ENCODE assay signal across 20 cellular contexts in the genomic region with DNA sequence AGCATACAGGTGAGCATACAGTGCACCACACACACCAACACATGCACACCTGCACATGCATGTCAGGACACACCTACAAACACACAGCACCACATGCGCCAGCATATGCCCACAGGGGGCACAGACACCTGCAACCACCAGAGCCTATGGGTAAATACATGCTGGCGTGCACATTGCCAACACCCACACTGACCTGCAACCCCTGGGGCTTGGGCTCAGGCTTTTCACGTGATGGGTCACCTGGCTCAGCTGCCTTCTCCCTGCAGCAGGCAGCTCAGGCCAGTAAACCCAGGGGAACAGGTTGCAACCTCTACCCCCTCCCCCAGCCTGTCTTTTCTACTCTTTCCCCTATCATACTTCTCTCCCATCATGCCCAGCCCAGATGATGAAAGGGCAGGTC. TPM values are rescaled to one million over a fixed set of nuclear protein-coding genes. Genes with fewer than 3 reads are reported as not detected.
DNase-seq lines count a peak whose midpoint lies in the region; ATAC-seq, FAIRE-seq and TF ChIP-seq lines count a peak whose summit lies in the region.
"Had no signal": no experiment of that assay in that cellular context is flagged by ENCODE, and none has a peak within 500 bp of the region (broad histone marks: within the 10 kb centered on the region; RNA-seq: fewer than 3 reads in every experiment).

No MANE protein-coding gene starts in this region.

- H3K4me2 ChIP-seq in OCI-LY1 (ENCODE audit: low read length) (peak overlapping the region; percentile 45), K562 (ENCODE audit: insufficient read depth, low read length) (no peak overlapping the region)

- no peak for TF ChIP-seq EP300 in K562 (IDR thresholded peaks at IDR 0.05; ENCODE audit: low read length)

- H3F3A ChIP-seq in OCI-LY1 (ENCODE audit: insufficient read depth, low read length) = no peaks in the 10 kb centered on the region

- H3K27ac ChIP-seq in OCI-LY1 (ENCODE audit: low read depth, low read length, poor library complexity, severe bottlenecking) (peak overlapping the region; percentile 81), K562 (ENCODE audit: extremely low read depth, low read depth, low read length) (no peak overlapping the region)
- H3K27ac ChIP-seq: SJSA1, suprapubic skin had no signal

- H4K20me1 ChIP-seq in OCI-LY1 (ENCODE audit: insufficient read depth, low read length) (no peaks in the 10 kb centered on the region), K562 (replicated peaks; ENCODE audit: control insufficient read depth, insufficient read depth, low read length) (no peaks in the 10 kb centered on the region)

- H3K9me3 ChIP-seq in OCI-LY1 (ENCODE audit: low read length) (no peaks in the 10 kb centered on the region), K562 (replicated peaks; ENCODE audit: control insufficient read depth, insufficient read depth, low read depth, low read length) (no peaks in the 10 kb centered on the region)
- H3K9me3 ChIP-seq: SJSA1, suprapubic skin had no signal

- H3K4me3 ChIP-seq in OCI-LY1 (ENCODE audit: low read depth, low read length, poor library complexity, severe bottlenecking) (no peak overlapping the region), K562 (no peak overlapping the region)
- H3K4me3 ChIP-seq: SJSA1, suprapubic skin had no signal

- TF ChIP-seq CTCF in OCI-LY1 (IDR thresholded peaks at IDR 0.05; ENCODE audit: low read length) (no peak; the same call in 1 of the 2 replicates), K562 (IDR thresholded peaks at IDR 0.05 in 2 of 3, conservative IDR thresholded peaks at IDR 0.05 in 1 of 3; ENCODE audit: insufficient read depth in 2 of 3, low read depth in 1 of 3, low read length in 3 of 3) (no peak)

- H2AFZ ChIP-seq in OCI-LY1 (ENCODE audit: low read length) (no peak overlapping the region), K562 (ENCODE audit: low read depth, low read length) (no peak overlapping the region)

- in situ Hi-C loops in K562 (cut with MboI) = no loop called here

- POLR2A ChIA-PET in K562 (lab: Yijun Ruan, JAX) = interaction anchor here (0.6 to 1.2 kb wide), 3 partner anchors 12 to 348 kb away, joined by 3 read pairs; no protein-coding TSS in a partner anchor

- no peaks in the 10 kb centered on the region for H3K27me3 Mint-ChIP-seq in activated naive CD4-positive, alpha-beta T cell treated with anti-CD3 and anti-CD28 coated beads, Interleukin-2, amount 10 ng/mL, durations not matched to agents 7 days and 5 days
- no peaks in the 10 kb centered on the region for H3K27me3 Mint-ChIP-seq in stimulated activated naive CD8-positive, alpha-beta T cell treated with anti-CD3 and anti-CD28 coated beads, Interleukin-15, Interleukin-2, amounts not matched to agents 100 ng/mL and 50 ng/mL, for 24 hours

- no peak for DNase-seq in activated naive CD4-positive, alpha-beta T cell treated with anti-CD3 and anti-CD28 coated beads, Interleukin-2, amount 10 ng/mL, durations not matched to agents 7 days and 5 days
- no peak for DNase-seq in activated naive CD4-positive, alpha-beta T cell treated with Interleukin-2 at 50 U/mL for 16 hours
- DNase-seq in K562 (ENCODE audit: extremely low read depth in 1 of 4, low spot score in 3 of 4) = peak in 1 of 4 experiments; percentile 5
- no peak for DNase-seq in activated CD4-positive, CD25-positive, alpha-beta regulatory T cell treated with anti-CD3 and anti-CD28 coated beads, Interleukin-2, amount 50 U/mL, for 72 hours
- DNase-seq: activated effector memory CD4-positive, alpha-beta T cell treated with anti-CD3 and anti-CD28 coated beads, Interleukin-2, amount 50 U/mL, for 16 hours; islet precursor cell; KBM-7; NCI-H1092; NCI-H2107; NCI-H526; stimulated activated CD4-positive, alpha-beta T cell treated with anti-CD3 and anti-CD28 coated beads, Interleukin-2, amount 100 ng/mL, for 48 hours had no signal

- peak overlapping the region; percentile 24 for H3K4me3 Mint-ChIP-seq in activated naive CD4-positive, alpha-beta T cell treated with anti-CD3 and anti-CD28 coated beads, Interleukin-2, amount 10 ng/mL, durations not matched to agents 7 days and 5 days
- peak overlapping the region; percentile 67 for H3K4me3 Mint-ChIP-seq in stimulated activated naive CD8-positive, alpha-beta T cell treated with anti-CD3 and anti-CD28 coated beads, Interleukin-15, Interleukin-2, amounts not matched to agents 100 ng/mL and 50 ng/mL, for 24 hours

- H3K27me3 ChIP-seq in OCI-LY1 (ENCODE audit: insufficient read depth, low read length) (no peaks in the 10 kb centered on the region), K562 (ENCODE audit: control insufficient read depth in 2 of 2, insufficient read depth in 2 of 2, low read length in 2 of 2) (peaks cover 29 to 35% of the 10 kb centered on the region in 2 experiments)
- H3K27me3 ChIP-seq: suprapubic skin had no signal

- H3K9me2 ChIP-seq in OCI-LY1 (ENCODE audit: low read depth, low read length) = no peaks in the 10 kb centered on the region

- H3K4me1 Mint-ChIP-seq in activated naive CD4-positive, alpha-beta T cell treated with anti-CD3 and anti-CD28 coated beads, Interleukin-2, amount 10 ng/mL, durations not matched to agents 7 days and 5 days = peaks cover 89% of the 10 kb centered on the region
- peaks cover 95% of the 10 kb centered on the region for H3K4me1 Mint-ChIP-seq in stimulated activated naive CD8-positive, alpha-beta T cell treated with anti-CD3 and anti-CD28 coated beads, Interleukin-15, Interleukin-2, amounts not matched to agents 100 ng/mL and 50 ng/mL, for 24 hours (ENCODE audit: low read depth)

- peak overlapping the region; percentile 40 for H3K27ac Mint-ChIP-seq in activated naive CD4-positive, alpha-beta T cell treated with anti-CD3 and anti-CD28 coated beads, Interleukin-2, amount 10 ng/mL, durations not matched to agents 7 days and 5 days
- peak overlapping the region; percentile 42 for H3K27ac Mint-ChIP-seq in stimulated activated naive CD8-positive, alpha-beta T cell treated with anti-CD3 and anti-CD28 coated beads, Interleukin-15, Interleukin-2, amounts not matched to agents 100 ng/mL and 50 ng/mL, for 24 hours

- 10% methylated on average over 3 of the region's 3 CpGs for WGBS in K562 (ENCODE audit: insufficient coverage, low coverage, missing lambda C conversion rate)

- intact Hi-C loops in K562 (cut with micrococcal nuclease) = no loop called here

- peaks cover 46% of the 10 kb centered on the region for H3K4me1 ChIP-seq in OCI-LY1 (ENCODE audit: insufficient read depth, low read length, severe bottlenecking)
- no peaks in the 10 kb centered on the region for H3K4me1 ChIP-seq in K562 (replicated peaks in 1 of 2; ENCODE audit: control insufficient read depth in 2 of 2, insufficient read depth in 2 of 2, low read length in 2 of 2)
- H3K4me1 ChIP-seq: SJSA1, suprapubic skin had no signal

- TF ChIP-seq POLR2A in K562 (conservative IDR thresholded peaks at IDR 0.05) = no peak

- ATAC-seq in K562 = no peak; the same call in 2 of the 3 replicates
- no peak for ATAC-seq in GM21723 (IDR thresholded peaks at IDR 0.05; ENCODE audit: unreplicated experiment)
- ATAC-seq in HG02571 (IDR thresholded peaks at IDR 0.05; ENCODE audit: unreplicated experiment) = no peak

- no peak for TF ChIP-seq RAD21 in K562 (CRISPR knock-in tag; conservative IDR thresholded peaks at IDR 0.05 in 1 of 2, IDR thresholded peaks at IDR 0.05 in 1 of 2)

- H3K36me3 Mint-ChIP-seq in activated naive CD4-positive, alpha-beta T cell treated with anti-CD3 and anti-CD28 coated beads, Interleukin-2, amount 10 ng/mL, durations not matched to agents 7 days and 5 days = peaks cover 83% of the 10 kb centered on the region
- H3K36me3 Mint-ChIP-seq in stimulated activated naive CD8-positive, alpha-beta T cell treated with anti-CD3 and anti-CD28 coated beads, Interleukin-15, Interleukin-2, amounts not matched to agents 100 ng/mL and 50 ng/mL, for 24 hours (ENCODE audit: low read depth) = peaks cover 73% of the 10 kb centered on the region

- CTCF ChIA-PET in activated naive CD4-positive, alpha-beta T cell treated with anti-CD3 and anti-CD28 coated beads, Interleukin-2, amount 10 ng/mL, durations not matched to agents 7 days and 5 days (lab: Charles Lee) = no interaction called here
- CTCF ChIA-PET in K562 (lab: Yijun Ruan, JAX; ENCODE audit: low intra/inter-chr PET ratio) = no interaction called here

- FAIRE-seq in K562 (lab: Jason Lieb, UNC) = no peak
- FAIRE-seq: GM19239 had no signal

- H3K9ac ChIP-seq in OCI-LY1 (ENCODE audit: low read length) (no peak overlapping the region; the same call in 1 of the 2 replicates), K562 (ENCODE audit: insufficient read depth in 1 of 2, low read depth in 2 of 2, low read length in 2 of 2) (no peak overlapping the region)

- BruUV-seq in K562 (replicated peaks; lab: Mats Ljungman, UMichigan) = no TSS peak

- H3K9me3 Mint-ChIP-seq in activated naive CD4-positive, alpha-beta T cell treated with anti-CD3 and anti-CD28 coated beads, Interleukin-2, amount 10 ng/mL, durations not matched to agents 7 days and 5 days = no peaks in the 10 kb centered on the region
- no peaks in the 10 kb centered on the region for H3K9me3 Mint-ChIP-seq in stimulated activated naive CD8-positive, alpha-beta T cell treated with anti-CD3 and anti-CD28 coated beads, Interleukin-15, Interleukin-2, amounts not matched to agents 100 ng/mL and 50 ng/mL, for 24 hours

- H3K36me3 ChIP-seq in OCI-LY1 (ENCODE audit: insufficient read depth, low read length) = no peaks in the 10 kb centered on the region
- no peaks in the 10 kb centered on the region for H3K36me3 ChIP-seq in K562 (ENCODE audit: control insufficient read depth, insufficient read depth, low read length)
- H3K36me3 ChIP-seq: SJSA1, suprapubic skin had no signal

- H3K79me2 ChIP-seq in OCI-LY1 (ENCODE audit: insufficient read depth, low read length) (no peaks in the 10 kb centered on the region), K562 (ENCODE audit: control insufficient read depth, insufficient read depth, low read length) (no peaks in the 10 kb centered on the region)

- no peaks in the 10 kb centered on the region for H3K9me1 ChIP-seq in K562 (ENCODE audit: control insufficient read depth, insufficient read depth, low read length)

RNA-seq across cellular contexts. Expression of a gene that starts 8.1 kb away (rescaled TPM):
- total RNA-seq in K562 (2011; cell fraction: chromatin; rRNA removed; ENCODE audit: low replicate concordance) = 0.44 TPM in 1 of 2 replicates, not detected in the other
- total RNA-seq in K562 (2011; cell fraction: nucleolus; rRNA removed) = 0.50 and 0.53 TPM in 2 replicates
- total RNA-seq in K562 (2011; cell fraction: nucleoplasm; rRNA removed) = 0.15 and 0.23 TPM in 2 replicates
- total RNA-seq in K562 (2014; rRNA removed) = 0.12 TPM in 1 of 2 replicates, not detected in the other
- total RNA-seq in K562 (2014; rRNA removed; fragmentation: Illumina TruSeq; extraction: Trizol) = not detected in 2 replicates
- 0.18 TPM in 1 of 2 replicates, not detected in the other for total RNA-seq in K562 (2015; rRNA removed; fragmentation: Illumina TruSeq; extraction: Trizol)
- total RNA-seq in K562 (2021) = 0.22 and 0.42 TPM in 2 replicates
- polyA plus RNA-seq in K562 (2011; rRNA removed) = 0.08 and 0.18 TPM in 2 replicates
- polyA plus RNA-seq in K562 (2011; cell fraction: cytosol; rRNA removed) = 0.12 TPM in 1 of 2 replicates, not detected in the other
- 0.27 and 0.43 TPM in 2 replicates for polyA plus RNA-seq in K562 (2011; cell fraction: nucleus; rRNA removed)
- polyA plus RNA-seq in K562 (2012) = 0.20 and 0.21 TPM in 2 replicates
- polyA plus RNA-seq in K562 (2014; fragmentation: Illumina TruSeq; extraction: Trizol) = not detected in 2 replicates
- not detected for polyA plus RNA-seq in K562 (2014; fragmentation: Nextera tagmentation; extraction: Ambion mirVana)
- polyA plus RNA-seq in K562 (2014; rRNA removed) = 0.37 and 0.55 TPM in 2 replicates
- not detected in 2 replicates for polyA minus RNA-seq in K562 (2011; rRNA and poly(A)+ RNA removed)
- not detected in 2 replicates for polyA minus RNA-seq in K562 (2011; cell fraction: cytosol; rRNA and poly(A)+ RNA removed)
- polyA minus RNA-seq in K562 (2011; cell fraction: nucleus; rRNA and poly(A)+ RNA removed) = not detected in 2 replicates
- total RNA-seq: chondrocyte, lung microvascular endothelial cell, SJSA1 had no signal

RNA-seq across cellular contexts. Expression of a gene that starts 43.3 kb away (rescaled TPM):
- total RNA-seq in K562 (2011; cell fraction: chromatin; rRNA removed; ENCODE audit: low replicate concordance) = 70.1 and 115 TPM in 2 replicates
- total RNA-seq in K562 (2011; cell fraction: nucleolus; rRNA removed) = 141 and 156 TPM in 2 replicates
- 172 and 258 TPM in 2 replicates for total RNA-seq in K562 (2011; cell fraction: nucleoplasm; rRNA removed)
- 115 and 139 TPM in 2 replicates for total RNA-seq in K562 (2014; rRNA removed)
- 161 and 179 TPM in 2 replicates for total RNA-seq in K562 (2014; rRNA removed; fragmentation: Illumina TruSeq; extraction: Trizol)
- 164 and 178 TPM in 2 replicates for total RNA-seq in K562 (2015; rRNA removed; fragmentation: Illumina TruSeq; extraction: Trizol)
- total RNA-seq in K562 (2021) = 150 and 154 TPM in 2 replicates
- polyA plus RNA-seq in K562 (2011; rRNA removed) = 272 TPM in 2 replicates
- polyA plus RNA-seq in K562 (2011; cell fraction: cytosol; rRNA removed) = 152 and 184 TPM in 2 replicates
- 41.7 and 74.9 TPM in 2 replicates for polyA plus RNA-seq in K562 (2011; cell fraction: nucleus; rRNA removed)
- 137 and 336 TPM in 2 replicates for polyA plus RNA-seq in K562 (2012)
- polyA plus RNA-seq in K562 (2014; fragmentation: Illumina TruSeq; extraction: Trizol) = 163 and 197 TPM in 2 replicates
- polyA plus RNA-seq in K562 (2014; fragmentation: Nextera tagmentation; extraction: Ambion mirVana) = 10 to 100 TPM; 45.7 to 58.2 TPM
- 176 and 186 TPM in 2 replicates for polyA plus RNA-seq in K562 (2014; rRNA removed)
- 101 and 126 TPM in 2 replicates for polyA minus RNA-seq in K562 (2011; rRNA and poly(A)+ RNA removed)
- polyA minus RNA-seq in K562 (2011; cell fraction: cytosol; rRNA and poly(A)+ RNA removed) = 59.4 and 78.2 TPM in 2 replicates
- 17.5 and 30.3 TPM in 2 replicates for polyA minus RNA-seq in K562 (2011; cell fraction: nucleus; rRNA and poly(A)+ RNA removed)
